ENCODE assay signal across 1 cellular context in genomic region chr17:46400543-46400942, GRCh38. TPM values are rescaled to one million over a fixed set of nuclear protein-coding genes. Genes with fewer than 3 reads are reported as not detected.
"Had no signal": no experiment of that assay in that cellular context is flagged by ENCODE, and none has a peak within 500 bp of the region (broad histone marks: within the 10 kb centered on the region; RNA-seq: fewer than 3 reads in every experiment).

No MANE protein-coding gene starts in this region.

RNA-seq across cellular contexts. Expression of gene ARL17B, which starts 39.0 kb away (rescaled TPM):
- total RNA-seq: ascending aorta had no signal
